ENCODE assay signal across 1 cellular context in the genomic region with DNA sequence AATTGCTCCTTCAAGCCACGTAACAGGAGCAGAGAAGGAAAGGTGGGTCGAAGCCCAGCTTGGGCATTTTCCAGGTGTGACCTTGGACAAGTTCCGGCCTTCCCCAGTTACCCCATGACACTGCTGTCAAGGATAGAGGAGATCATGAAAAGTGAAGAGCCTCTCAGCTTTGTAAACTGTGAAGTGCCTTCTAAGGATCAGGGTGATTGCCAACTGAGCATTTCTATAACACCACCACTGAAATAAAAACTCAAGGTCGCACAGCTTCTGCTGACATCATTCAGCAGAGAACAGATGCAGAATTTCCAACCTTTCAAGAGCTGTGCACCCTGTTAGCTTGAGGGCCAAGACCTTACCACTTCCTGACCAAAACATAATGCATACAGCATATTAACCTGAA.
TF ChIP-seq lines count a peak whose summit lies in the region.

No MANE protein-coding gene starts in this region.

TF ChIP-seq in GM12891, 5 proteins besides CTCF, POLR2A, EP300 and RAD21:
- TF ChIP-seq SPI1 (IDR thresholded peaks at IDR 0.05; ENCODE audit: low read depth, low read length) (no peak), TAF1 (IDR thresholded peaks at IDR 0.05; ENCODE audit: low read depth, low read length) (no peak), POU2F2 (IDR thresholded peaks at IDR 0.05; ENCODE audit: low read depth, low read length) (no peak), PAX5 (IDR thresholded peaks at IDR 0.05; ENCODE audit: insufficient read depth, low read length, severe bottlenecking) (no peak), POLR2AphosphoS5 (IDR thresholded peaks at IDR 0.05; ENCODE audit: low read depth, low read length) (no peak)
TF ChIP-seq in GM12891: peak in this region for 0.
